In genomic region chr7:36391436-36392198, GRCh38 we compare ENCODE assay signal across 8 cellular contexts. TPM values are rescaled to one million over a fixed set of nuclear protein-coding genes. Genes with fewer than 3 reads are reported as not detected.
DNase-seq lines count a peak whose midpoint lies in the region; ATAC-seq and TF ChIP-seq lines count a peak whose summit lies in the region.

No MANE protein-coding gene starts in this region.

- POLR2A ChIA-PET in activated CD8-positive, alpha-beta T cell treated with anti-CD3 and anti-CD28 coated beads for 36 hours (lab: Charles Lee) = interaction anchor here (0.7 to 2.0 kb wide), 2 partner anchors 12 to 30 kb away, joined by 3 to 5 read pairs; no protein-coding TSS in a partner anchor

- peak; percentile 45 for ATAC-seq in GM19452 (IDR thresholded peaks at IDR 0.05; ENCODE audit: unreplicated experiment)
- peak; percentile 35 for ATAC-seq in activated CD8-positive, alpha-beta T cell treated with anti-CD3 and anti-CD28 coated beads for 36 hours

- H3K27ac Mint-ChIP-seq in activated CD8-positive, alpha-beta T cell treated with anti-CD3 and anti-CD28 coated beads for 36 hours = no peak overlapping the region

- H3K4me1 ChIP-seq in HUES48 (ENCODE audit: control insufficient read depth, insufficient read depth, low read length) = peaks cover 34% of the 10 kb centered on the region

- H3K9me3 Mint-ChIP-seq in activated CD8-positive, alpha-beta T cell treated with anti-CD3 and anti-CD28 coated beads for 36 hours = no peaks in the 10 kb centered on the region

- CTCF ChIA-PET in activated CD8-positive, alpha-beta T cell treated with anti-CD3 and anti-CD28 coated beads for 36 hours (lab: Charles Lee) = interaction anchor here (1.0 to 1.8 kb wide), 3 partner anchors 25 to 105 kb away, joined by 3 to 6 read pairs (median 3); a partner anchor contains a TSS

- H3K36me3 Mint-ChIP-seq in activated CD8-positive, alpha-beta T cell treated with anti-CD3 and anti-CD28 coated beads for 36 hours (ENCODE audit: low read depth) = peaks cover 18% of the 10 kb centered on the region

- no peak for TF ChIP-seq CTCF in activated CD8-positive, alpha-beta T cell treated with anti-CD3 and anti-CD28 coated beads for 36 hours (IDR thresholded peaks at IDR 0.05)

- peaks cover 10% of the 10 kb centered on the region for H3K27me3 Mint-ChIP-seq in activated CD8-positive, alpha-beta T cell treated with anti-CD3 and anti-CD28 coated beads for 36 hours

- H3K9ac ChIP-seq in HUES48 (ENCODE audit: low read depth, low read length) = peak overlapping the region; percentile 19; the same call in 1 of the 2 replicates

- intact Hi-C loops in activated CD8-positive, alpha-beta T cell treated with anti-CD3 and anti-CD28 coated beads for 36 hours (cut with micrococcal nuclease) = no loop called here

- H3K9me3 ChIP-seq in HUES48 (ENCODE audit: control insufficient read depth, insufficient read depth, low read length) = no peaks in the 10 kb centered on the region; the same call in 1 of the 2 replicates

- peaks cover 26% of the 10 kb centered on the region for H3K4me1 Mint-ChIP-seq in activated CD8-positive, alpha-beta T cell treated with anti-CD3 and anti-CD28 coated beads for 36 hours (ENCODE audit: low read depth)

- H3K27me3 ChIP-seq in HUES48 (ENCODE audit: control insufficient read depth, insufficient read depth, low read length) = no peaks in the 10 kb centered on the region

- H3K27ac ChIP-seq in HUES48 (ENCODE audit: low read depth, low read length) = peak overlapping the region; percentile 42

- peak overlapping the region; percentile 95 for H3K4me3 ChIP-seq in HUES48 (ENCODE audit: low read depth, low read length)

- H3K36me3 ChIP-seq in HUES48 (ENCODE audit: control insufficient read depth, insufficient read depth, low read length) = peaks cover 10% of the 10 kb centered on the region

- peak overlapping the region; percentile 90 for H3K4me3 Mint-ChIP-seq in activated CD8-positive, alpha-beta T cell treated with anti-CD3 and anti-CD28 coated beads for 36 hours

- peak; percentile 54 for DNase-seq in Daoy (ENCODE audit: low read depth)
- DNase-seq in activated CD8-positive, alpha-beta T cell treated with anti-CD3 and anti-CD28 coated beads for 36 hours = peak; percentile 22
- DNase-seq in myocyte (ENCODE audit: low read depth) = peak; percentile 50
- no peak for DNase-seq in middle frontal gyrus (ENCODE audit: extremely low spot score, low spot score)
- DNase-seq in AG08395 (ENCODE audit: low spot score) = no peak
- DNase-seq in occipital lobe (lab: John Stamatoyannopoulos, UW) = no peak

RNA-seq across cellular contexts. Expression of gene ANLN, which starts 2.0 kb away (rescaled TPM):
- 460 and 468 TPM in 2 replicates for total RNA-seq in Daoy (2014; rRNA removed; shearing (Covaris generic))
- total RNA-seq in activated CD8-positive, alpha-beta T cell treated with anti-CD3 and anti-CD28 coated beads for 36 hours = 10 to 100 TPM; 38.1 to 45.0 TPM
- total RNA-seq in myocyte (37.0 and 41.4 TPM in 2 replicates), occipital lobe (30.9 TPM)
- 2.7 TPM for polyA plus RNA-seq in myocyte (2012)

Comparison
In these comparisons a context has a peak if more than half of its experiments do, and no peak if none do; other contexts are left out.
1. DNase-seq: peak in Daoy (single experiment), activated CD8-positive, alpha-beta T cell treated with anti-CD3 and anti-CD28 coated beads for 36 hours (single experiment) and myocyte (single experiment); none in middle frontal gyrus (single experiment), AG08395 (single experiment) and occipital lobe (single experiment).
2. RNA of gene ANLN, which starts 2.0 kb away (total RNA-seq): 460 to 468 TPM in Daoy; 38.1 to 45.0 TPM in activated CD8-positive, alpha-beta T cell treated with anti-CD3 and anti-CD28 coated beads for 36 hours, 37.0 to 41.4 TPM in myocyte and 30.9 TPM in occipital lobe (single experiment); every median in the first group is over 10 times any median in the second.